8 cellular contexts compared by ENCODE assay signal in the genomic region with DNA sequence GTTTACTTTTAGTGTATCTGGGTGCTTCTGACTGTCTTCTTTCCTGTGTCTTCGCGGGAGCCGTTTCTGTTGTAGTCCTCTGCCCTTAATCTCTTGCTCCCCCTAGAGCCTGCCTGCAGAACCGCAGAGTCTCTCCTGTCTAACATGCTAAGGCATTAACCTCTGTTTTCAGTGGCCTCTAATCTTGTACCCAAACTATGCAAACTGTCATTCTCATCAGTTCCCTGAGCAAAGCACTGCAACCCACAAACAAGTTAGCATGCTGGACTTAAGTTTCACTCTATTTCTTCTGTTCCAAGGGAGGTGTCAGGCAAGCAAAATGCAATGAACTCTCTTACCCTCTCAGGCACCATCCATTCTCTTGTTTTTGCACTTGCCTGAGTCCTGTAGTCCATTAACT.
DNase-seq lines count a peak whose midpoint lies in the region; ATAC-seq and TF ChIP-seq lines count a peak whose summit lies in the region.

No MANE protein-coding gene starts in this region.

- H3K27me3 ChIP-seq in tibial artery: no peaks in the 10 kb centered on the region

- CTCF ChIA-PET in activated naive CD4-positive, alpha-beta T cell treated with anti-CD3 and anti-CD28 coated beads, Interleukin-2, amount 10 ng/mL, durations not matched to agents 7 days and 5 days (lab: Charles Lee): no interaction called here
- CTCF ChIA-PET in activated naive CD4-positive, alpha-beta T cell treated with anti-CD3 and anti-CD28 coated beads for 36 hours (lab: Charles Lee): no interaction called here

- H3K4me3 ChIP-seq in tibial artery: no peak overlapping the region

- intact Hi-C loops in activated naive CD4-positive, alpha-beta T cell treated with anti-CD3 and anti-CD28 coated beads for 36 hours (cut with micrococcal nuclease): no loop called here
- intact Hi-C loops in tibial artery (cut with DNase I; ENCODE audit: low total_unique reads): no loop called here

- no peaks in the 10 kb centered on the region for H3K27me3 Mint-ChIP-seq in activated naive CD4-positive, alpha-beta T cell treated with anti-CD3 and anti-CD28 coated beads, Interleukin-2, amount 10 ng/mL, durations not matched to agents 7 days and 5 days
- no peaks in the 10 kb centered on the region for H3K27me3 Mint-ChIP-seq in activated naive CD4-positive, alpha-beta T cell treated with anti-CD3 and anti-CD28 coated beads for 36 hours (ENCODE audit: low read depth)

- no peak overlapping the region for H3K4me3 Mint-ChIP-seq in activated naive CD4-positive, alpha-beta T cell treated with anti-CD3 and anti-CD28 coated beads, Interleukin-2, amount 10 ng/mL, durations not matched to agents 7 days and 5 days
- no peak overlapping the region for H3K4me3 Mint-ChIP-seq in activated naive CD4-positive, alpha-beta T cell treated with anti-CD3 and anti-CD28 coated beads for 36 hours
- H3K4me3 Mint-ChIP-seq in stimulated activated effector memory CD8-positive, alpha-beta T cell treated with anti-CD3 and anti-CD28 coated beads, Interleukin-12 subunit alpha, Interleukin-12 subunit beta, amount 100 ng/mL, for 72 hours: no peak overlapping the region

- H3K4me1 ChIP-seq in tibial artery: no peaks in the 10 kb centered on the region

- no peak overlapping the region for H3K27ac ChIP-seq in tibial artery

- H3K27ac Mint-ChIP-seq in activated naive CD4-positive, alpha-beta T cell treated with anti-CD3 and anti-CD28 coated beads, Interleukin-2, amount 10 ng/mL, durations not matched to agents 7 days and 5 days: no peak overlapping the region
- no peak overlapping the region for H3K27ac Mint-ChIP-seq in activated naive CD4-positive, alpha-beta T cell treated with anti-CD3 and anti-CD28 coated beads for 36 hours
- no peak overlapping the region for H3K27ac Mint-ChIP-seq in stimulated activated effector memory CD8-positive, alpha-beta T cell treated with anti-CD3 and anti-CD28 coated beads, Interleukin-12 subunit alpha, Interleukin-12 subunit beta, amount 100 ng/mL, for 72 hours

- no peaks in the 10 kb centered on the region for H3K4me1 Mint-ChIP-seq in activated naive CD4-positive, alpha-beta T cell treated with anti-CD3 and anti-CD28 coated beads, Interleukin-2, amount 10 ng/mL, durations not matched to agents 7 days and 5 days
- no peaks in the 10 kb centered on the region for H3K4me1 Mint-ChIP-seq in activated naive CD4-positive, alpha-beta T cell treated with anti-CD3 and anti-CD28 coated beads for 36 hours (ENCODE audit: low read depth)
- H3K4me1 Mint-ChIP-seq in stimulated activated effector memory CD8-positive, alpha-beta T cell treated with anti-CD3 and anti-CD28 coated beads, Interleukin-12 subunit alpha, Interleukin-12 subunit beta, amount 100 ng/mL, for 72 hours: no peaks in the 10 kb centered on the region

- peak; percentile 81 for ATAC-seq in HG03095 (IDR thresholded peaks at IDR 0.05; ENCODE audit: unreplicated experiment)
- no peak for ATAC-seq in stimulated activated effector memory CD8-positive, alpha-beta T cell treated with anti-CD3 and anti-CD28 coated beads, Interleukin-12 subunit alpha, Interleukin-12 subunit beta, amount 100 ng/mL, for 72 hours

- H3K9me3 Mint-ChIP-seq in activated naive CD4-positive, alpha-beta T cell treated with anti-CD3 and anti-CD28 coated beads, Interleukin-2, amount 10 ng/mL, durations not matched to agents 7 days and 5 days: peaks cover 11% of the 10 kb centered on the region
- H3K9me3 Mint-ChIP-seq in activated naive CD4-positive, alpha-beta T cell treated with anti-CD3 and anti-CD28 coated beads for 36 hours: peaks cover 27% of the 10 kb centered on the region
- peaks cover 35% of the 10 kb centered on the region for H3K9me3 Mint-ChIP-seq in stimulated activated effector memory CD8-positive, alpha-beta T cell treated with anti-CD3 and anti-CD28 coated beads, Interleukin-12 subunit alpha, Interleukin-12 subunit beta, amount 100 ng/mL, for 72 hours

- no peaks in the 10 kb centered on the region for H3K9me3 ChIP-seq in tibial artery

- peaks cover 1% of the 10 kb centered on the region for H3K36me3 Mint-ChIP-seq in activated naive CD4-positive, alpha-beta T cell treated with anti-CD3 and anti-CD28 coated beads, Interleukin-2, amount 10 ng/mL, durations not matched to agents 7 days and 5 days
- H3K36me3 Mint-ChIP-seq in activated naive CD4-positive, alpha-beta T cell treated with anti-CD3 and anti-CD28 coated beads for 36 hours (ENCODE audit: low read depth): peaks cover 15% of the 10 kb centered on the region
- no peaks in the 10 kb centered on the region for H3K36me3 Mint-ChIP-seq in stimulated activated effector memory CD8-positive, alpha-beta T cell treated with anti-CD3 and anti-CD28 coated beads, Interleukin-12 subunit alpha, Interleukin-12 subunit beta, amount 100 ng/mL, for 72 hours

- DNase-seq in activated naive CD4-positive, alpha-beta T cell treated with anti-CD3 and anti-CD28 coated beads, Interleukin-2, amount 10 ng/mL, durations not matched to agents 7 days and 5 days: peak; percentile 32
- DNase-seq in activated naive CD4-positive, alpha-beta T cell treated with anti-CD3 and anti-CD28 coated beads for 36 hours: no peak
- peak; percentile 20 for DNase-seq in SHP77 treated with DMSO at 0.1 percent for 48 hours (lab: John Stamatoyannopoulos, UW)
- peak; percentile 9 for DNase-seq in germinal center (ENCODE audit: low spot score)
- no peak for DNase-seq in tibial artery
- DNase-seq in NCI-H1417 treated with DMSO at 0.1 percent for 48 hours (lab: John Stamatoyannopoulos, UW): no peak
- no peak for DNase-seq in stimulated activated effector memory CD8-positive, alpha-beta T cell treated with anti-CD3 and anti-CD28 coated beads, Interleukin-12 subunit alpha, Interleukin-12 subunit beta, amount 100 ng/mL, for 72 hours (ENCODE audit: low spot score in 2 of 2)

- no peak for TF ChIP-seq CTCF in tibial artery (IDR thresholded peaks at IDR 0.05)

- H3K36me3 ChIP-seq in tibial artery: no peaks in the 10 kb centered on the region

Comparison
In these comparisons a context has a peak if more than half of its experiments do, and no peak if none do; other contexts are left out.
1. DNase-seq: peak in activated naive CD4-positive, alpha-beta T cell treated with anti-CD3 and anti-CD28 coated beads, Interleukin-2, amount 10 ng/mL, durations not matched to agents 7 days and 5 days (single experiment), SHP77 treated with DMSO at 0.1 percent for 48 hours (single experiment) and germinal center (single experiment); none in activated naive CD4-positive, alpha-beta T cell treated with anti-CD3 and anti-CD28 coated beads for 36 hours (single experiment), tibial artery (0 of 2), NCI-H1417 treated with DMSO at 0.1 percent for 48 hours (single experiment) and stimulated activated effector memory CD8-positive, alpha-beta T cell treated with anti-CD3 and anti-CD28 coated beads, Interleukin-12 subunit alpha, Interleukin-12 subunit beta, amount 100 ng/mL, for 72 hours (0 of 2).